In the genomic region with DNA sequence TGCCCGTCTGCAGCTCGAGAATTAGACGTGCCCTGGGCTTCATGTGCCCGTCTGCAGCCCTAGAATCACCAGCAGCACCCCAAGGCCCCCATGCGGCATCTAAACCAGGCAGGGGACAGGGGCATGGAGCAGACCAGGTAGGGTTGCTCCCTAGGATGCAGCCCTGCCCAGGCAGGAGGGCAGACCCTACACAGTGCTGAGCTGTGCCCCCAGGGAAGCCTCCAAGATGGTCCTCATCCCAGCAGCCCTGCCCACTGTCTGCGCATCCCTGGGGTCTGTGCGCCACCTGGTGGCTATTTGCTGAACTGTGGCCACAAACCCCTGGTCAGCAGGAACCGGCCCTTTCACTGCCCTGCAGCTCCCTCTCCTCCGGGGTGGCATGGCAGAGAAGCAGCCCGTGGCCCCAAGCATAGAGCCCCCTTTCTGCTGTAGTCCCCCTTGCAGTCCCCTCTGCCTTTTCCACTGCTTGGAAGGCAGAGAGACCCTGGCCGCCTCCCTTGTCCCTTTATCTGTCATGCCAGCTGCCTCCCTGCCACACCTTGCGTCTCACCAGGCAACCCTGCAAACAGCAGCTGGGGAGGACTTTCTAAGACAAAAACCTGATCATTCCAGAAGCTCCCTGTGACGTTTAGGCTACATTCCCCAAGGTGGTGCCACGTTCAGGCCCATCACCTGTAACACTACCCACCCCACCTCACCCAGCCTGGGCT, we compare ENCODE assay signal across 9 cellular contexts.
DNase-seq lines count a peak whose midpoint lies in the region; ATAC-seq, FAIRE-seq and TF ChIP-seq lines count a peak whose summit lies in the region.
"Had no signal": no experiment of that assay in that cellular context is flagged by ENCODE, and none has a peak within 500 bp of the region (broad histone marks: within the 10 kb centered on the region; RNA-seq: fewer than 3 reads in every experiment).

No MANE protein-coding gene starts in this region.

- H3K9me3 ChIP-seq in spleen = no peaks in the 10 kb centered on the region

- H3K36me3 ChIP-seq in spleen = peaks cover 0 to 11% (median 0%) of the 10 kb centered on the region in 6 donors

- H3K27me3 ChIP-seq in spleen (replicated peaks in 1 of 7) = no peaks in the 10 kb centered on the region

- TF ChIP-seq CTCF in D721Med (IDR thresholded peaks at IDR 0.05; ENCODE audit: insufficient read depth, missing control alignments) (peak; percentile 90), astrocyte of the cerebellum (IDR thresholded peaks at IDR 0.05; ENCODE audit: low read depth, low read length, missing control alignments) (peak; percentile 94), spleen (IDR thresholded peaks at IDR 0.05 in 8 of 11, conservative IDR thresholded peaks at IDR 0.05 in 3 of 11) (peak; percentile 92 to 98 (median 96))

- 38 to 53% (median 46%) methylated on average over 6 to 14 of the region's 14 CpGs for WGBS in spleen, 5 donors

- H3K27ac ChIP-seq in spleen = no peak overlapping the region
- H3K27ac ChIP-seq: SK-N-MC had no signal

- no peak for DNase-seq in D721Med (ENCODE audit: insufficient read length, low spot score)
- peak; percentile 62 for DNase-seq in KBM-7
- peak; percentile 72 for DNase-seq in T-helper 9 cell
- no peak for DNase-seq in astrocyte of the cerebellum (ENCODE audit: low read depth)
- DNase-seq in hippocampal formation (lab: John Stamatoyannopoulos, UW) = peak; percentile 5 to 57
- peak; percentile 93 for DNase-seq in spleen

- ATAC-seq in GM18909 (IDR thresholded peaks at IDR 0.05; ENCODE audit: poor library complexity, unreplicated experiment) = no peak
- no peak for ATAC-seq in HG03095 (IDR thresholded peaks at IDR 0.05; ENCODE audit: unreplicated experiment)

- no peak for FAIRE-seq in D721Med (lab: Jason Lieb, UNC)

- no peak overlapping the region for H3K4me3 ChIP-seq in astrocyte of the cerebellum (ENCODE audit: low read depth, low read length)
- no peak overlapping the region for H3K4me3 ChIP-seq in spleen
- H3K4me3 ChIP-seq: SK-N-MC had no signal

- TF ChIP-seq POLR2A in spleen (IDR thresholded peaks at IDR 0.05) = no peak

- H3K4me1 ChIP-seq in spleen = peaks cover 18 to 50% (median 39%) of the 10 kb centered on the region in 6 donors

- in situ Hi-C loops in KBM-7 (cut with MboI; ENCODE audit: low pct_unique_long_range_greater_than_20kb, low sequenced_read_pairs) = loop anchor here (10.0 to 25.0 kb wide), 2 partner anchors 344 to 363 kb away; no protein-coding TSS in a partner anchor
- in situ Hi-C loops in astrocyte of the cerebellum (cut with HindIII; ENCODE audit: low sequenced_read_pairs) = no loop called here

- intact Hi-C loops in spleen (cut with DNase I; ENCODE audit: low total_unique reads) = loop anchor here (1.0 kb wide), 1 partner anchor 103 kb away; no protein-coding TSS in a partner anchor

Comparison
In these comparisons a context has a peak if more than half of its experiments do, and no peak if none do; other contexts are left out.
1. DNase-seq: peak in KBM-7 (single experiment), T-helper 9 cell (single experiment), hippocampal formation (2 of 2) and spleen (single experiment); none in D721Med (single experiment) and astrocyte of the cerebellum (single experiment).
2. Peak in every context shown above with its lines, with median percentiles within 50 percentile points of each other: CTCF ChIP-seq.